2 cellular contexts compared by ENCODE assay signal in genomic region chr17:19376799-19377198, GRCh38.
TF ChIP-seq lines count a peak whose summit lies in the region.

No MANE protein-coding gene starts in this region.

TF ChIP-seq in IMR-90, 13 proteins besides CTCF, POLR2A, EP300 and RAD21:
- no peak for TF ChIP-seq CEBPB (IDR thresholded peaks at IDR 0.05; ENCODE audit: low read depth, low read length)
TF ChIP-seq in IMR-90: peak in this region for 0.

TF ChIP-seq in HepG2, 621 proteins besides CTCF, POLR2A, EP300 and RAD21:
- TF ChIP-seq, protein P1, sequence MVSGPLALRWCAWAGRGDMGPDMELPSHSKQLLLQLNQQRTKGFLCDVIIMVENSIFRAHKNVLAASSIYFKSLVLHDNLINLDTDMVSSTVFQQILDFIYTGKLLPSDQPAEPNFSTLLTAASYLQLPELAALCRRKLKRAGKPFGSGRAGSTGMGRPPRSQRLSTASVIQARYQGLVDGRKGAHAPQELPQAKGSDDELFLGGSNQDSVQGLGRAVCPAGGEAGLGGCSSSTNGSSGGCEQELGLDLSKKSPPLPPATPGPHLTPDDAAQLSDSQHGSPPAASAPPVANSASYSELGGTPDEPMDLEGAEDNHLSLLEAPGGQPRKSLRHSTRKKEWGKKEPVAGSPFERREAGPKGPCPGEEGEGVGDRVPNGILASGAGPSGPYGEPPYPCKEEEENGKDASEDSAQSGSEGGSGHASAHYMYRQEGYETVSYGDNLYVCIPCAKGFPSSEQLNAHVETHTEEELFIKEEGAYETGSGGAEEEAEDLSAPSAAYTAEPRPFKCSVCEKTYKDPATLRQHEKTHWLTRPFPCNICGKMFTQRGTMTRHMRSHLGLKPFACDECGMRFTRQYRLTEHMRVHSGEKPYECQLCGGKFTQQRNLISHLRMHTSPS (CRISPR knock-in tag; IDR thresholded peaks at IDR 0.05; ENCODE audit: low read depth): no peak
- TF ChIP-seq CAMTA2 (CRISPR knock-in tag; IDR thresholded peaks at IDR 0.05; ENCODE audit: borderline replicate concordance) (no peak), ZNF513 (CRISPR knock-in tag; conservative IDR thresholded peaks at IDR 0.05) (no peak), FOXP1 (IDR thresholded peaks at IDR 0.05) (no peak), FOXP1 (CRISPR knock-in tag; IDR thresholded peaks at IDR 0.05) (no peak), ZNF780A (CRISPR knock-in tag; IDR thresholded peaks at IDR 0.05) (no peak), ZNF792 (CRISPR knock-in tag; IDR thresholded peaks at IDR 0.05) (no peak), E2F1 (CRISPR knock-in tag; IDR thresholded peaks at IDR 0.05) (no peak), ZNF724P (CRISPR knock-in tag; IDR thresholded peaks at IDR 0.05; ENCODE audit: borderline replicate concordance) (no peak), ZGPAT (CRISPR knock-in tag; IDR thresholded peaks at IDR 0.05) (no peak), ZNF746 (CRISPR knock-in tag; IDR thresholded peaks at IDR 0.05) (no peak), ZFP82 (CRISPR knock-in tag; IDR thresholded peaks at IDR 0.05; ENCODE audit: borderline replicate concordance) (no peak), EZH2 (conservative IDR thresholded peaks at IDR 0.05; ENCODE audit: low read depth, low read length) (no peak), ZNF138 (CRISPR knock-in tag; IDR thresholded peaks at IDR 0.05; ENCODE audit: low read depth) (no peak), SRF (IDR thresholded peaks at IDR 0.05; ENCODE audit: low read depth, low read length) (no peak), RFX3 (CRISPR knock-in tag; IDR thresholded peaks at IDR 0.05) (no peak)
- TF ChIP-seq, protein P2, sequence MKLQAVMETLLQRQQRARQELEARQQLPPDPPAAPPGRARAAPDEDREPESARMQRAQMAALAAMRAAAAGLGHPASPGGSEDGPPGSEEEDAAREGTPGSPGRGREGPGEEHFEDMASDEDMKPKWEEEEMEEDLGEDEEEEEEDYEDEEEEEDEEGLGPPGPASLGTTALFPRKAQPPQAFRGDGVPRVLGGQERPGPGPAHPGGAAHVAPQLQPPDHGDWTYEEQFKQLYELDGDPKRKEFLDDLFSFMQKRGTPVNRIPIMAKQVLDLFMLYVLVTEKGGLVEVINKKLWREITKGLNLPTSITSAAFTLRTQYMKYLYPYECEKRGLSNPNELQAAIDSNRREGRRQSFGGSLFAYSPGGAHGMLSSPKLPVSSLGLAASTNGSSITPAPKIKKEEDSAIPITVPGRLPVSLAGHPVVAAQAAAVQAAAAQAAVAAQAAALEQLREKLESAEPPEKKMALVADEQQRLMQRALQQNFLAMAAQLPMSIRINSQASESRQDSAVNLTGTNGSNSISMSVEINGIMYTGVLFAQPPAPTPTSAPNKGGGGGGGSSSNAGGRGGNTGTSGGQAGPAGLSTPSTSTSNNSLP (IDR thresholded peaks at IDR 0.05; ENCODE audit: low read depth, low read length): no peak
